Comparison of ENCODE assay signal across 15 cellular contexts in genomic region chr5:156201793-156202388, GRCh38.
DNase-seq lines count a peak whose midpoint lies in the region; ATAC-seq and TF ChIP-seq lines count a peak whose summit lies in the region.
"Had no signal": no experiment of that assay in that cellular context is flagged by ENCODE, and none has a peak within 500 bp of the region (broad histone marks: within the 10 kb centered on the region; RNA-seq: fewer than 3 reads in every experiment).

No MANE protein-coding gene starts in this region.

- H3K4me3 Mint-ChIP-seq in neural progenitor cell = no peak overlapping the region
- H3K4me3 Mint-ChIP-seq: activated CD4-positive, alpha-beta T cell treated with anti-CD3 and anti-CD28 coated beads, Interleukin-2, amount 10 ng/mL, durations not matched to agents 24 days and 14 days; CD4-positive, alpha-beta T cell; stimulated activated memory B cell treated with anti-CD40 and anti-IgM and Interleukin-4, amounts not matched to agents 10 μg/mL and 1 μg/mL and 100 μg/mL, for 72 hours had no signal

- peaks cover 6% of the 10 kb centered on the region for H3K4me1 ChIP-seq in neural progenitor cell

- ATAC-seq in HG02798 (IDR thresholded peaks at IDR 0.05; ENCODE audit: poor library complexity, unreplicated experiment) (no peak), HG03045 (IDR thresholded peaks at IDR 0.05; ENCODE audit: unreplicated experiment) (no peak), GM18519 (IDR thresholded peaks at IDR 0.05; ENCODE audit: low FRiP score, unreplicated experiment) (no peak)
- ATAC-seq: stimulated activated memory B cell treated with anti-CD40 and anti-IgM and Interleukin-4, amounts not matched to agents 10 μg/mL and 1 μg/mL and 100 μg/mL, for 72 hours had no signal

- H3K4me2 ChIP-seq in neural progenitor cell = no peak overlapping the region

- H2AFZ ChIP-seq in neural progenitor cell (replicated peaks) = no peak overlapping the region

- H3K36me3 ChIP-seq in neural progenitor cell = no peaks in the 10 kb centered on the region

- no peaks in the 10 kb centered on the region for H3K27me3 Mint-ChIP-seq in neural progenitor cell (ENCODE audit: insufficient read depth, low read depth)
- H3K27me3 Mint-ChIP-seq: activated CD4-positive, alpha-beta T cell treated with anti-CD3 and anti-CD28 coated beads, Interleukin-2, amount 10 ng/mL, durations not matched to agents 24 days and 14 days; CD4-positive, alpha-beta T cell; stimulated activated memory B cell treated with anti-CD40 and anti-IgM and Interleukin-4, amounts not matched to agents 10 μg/mL and 1 μg/mL and 100 μg/mL, for 72 hours had no signal

- DNase-seq in AG09319 (ENCODE audit: extremely low read depth, low read depth) = peak; percentile 23
- peak; percentile 8 for DNase-seq in M059J (ENCODE audit: low read depth)
- peak; percentile 10 for DNase-seq in choroid plexus epithelial cell (ENCODE audit: low read depth)
- DNase-seq in neural progenitor cell (ENCODE audit: low spot score) = peak; percentile 20
- DNase-seq in GF-D8 (lab: John Stamatoyannopoulos, UW) = no peak
- DNase-seq: activated CD4-positive, alpha-beta T cell treated with anti-CD3 and anti-CD28 coated beads, Interleukin-2, amount 10 ng/mL, durations not matched to agents 24 days and 14 days; CD4-positive, alpha-beta T cell; cerebellar nuclear complex; NCI-H526 treated with DMSO at 0.1 percent for 48 hours had no signal

- H3K27me3 ChIP-seq in neural progenitor cell = no peaks in the 10 kb centered on the region

- H3K36me3 Mint-ChIP-seq in neural progenitor cell = no peaks in the 10 kb centered on the region
- H3K36me3 Mint-ChIP-seq: stimulated activated memory B cell treated with anti-CD40 and anti-IgM and Interleukin-4, amounts not matched to agents 10 μg/mL and 1 μg/mL and 100 μg/mL, for 72 hours had no signal

- no peaks in the 10 kb centered on the region for H3K9me3 Mint-ChIP-seq in neural progenitor cell
- H3K9me3 Mint-ChIP-seq: activated CD4-positive, alpha-beta T cell treated with anti-CD3 and anti-CD28 coated beads, Interleukin-2, amount 10 ng/mL, durations not matched to agents 24 days and 14 days; activated T-helper 2 cell treated with anti-CD3 and anti-CD28 coated beads, Interferon-gamma antibody, Interleukin-2, Interleukin-4, amounts not matched to agents 10 μg/mL and 5 μg/mL and 100 μg/mL, durations not matched to agents 14 hours and 24 hours and 36 hours; CD4-positive, alpha-beta T cell; stimulated activated memory B cell treated with anti-CD40 and anti-IgM and Interleukin-4, amounts not matched to agents 10 μg/mL and 1 μg/mL and 100 μg/mL, for 72 hours had no signal

- no peaks in the 10 kb centered on the region for H3K79me2 ChIP-seq in neural progenitor cell (ENCODE audit: low read depth)

- no peaks in the 10 kb centered on the region for H3F3A ChIP-seq in neural progenitor cell (ENCODE audit: low read depth)

- no peaks in the 10 kb centered on the region for H3K9me3 ChIP-seq in neural progenitor cell (ENCODE audit: low read depth)

- H3K4me1 Mint-ChIP-seq in neural progenitor cell = peaks cover 12% of the 10 kb centered on the region
- H3K4me1 Mint-ChIP-seq: activated CD4-positive, alpha-beta T cell treated with anti-CD3 and anti-CD28 coated beads, Interleukin-2, amount 10 ng/mL, durations not matched to agents 24 days and 14 days; stimulated activated memory B cell treated with anti-CD40 and anti-IgM and Interleukin-4, amounts not matched to agents 10 μg/mL and 1 μg/mL and 100 μg/mL, for 72 hours had no signal

- TF ChIP-seq CTCF in AG09319 (IDR thresholded peaks at IDR 0.05; ENCODE audit: low read depth, low read length) = no peak
- TF ChIP-seq CTCF in choroid plexus epithelial cell (conservative IDR thresholded peaks at IDR 0.05; ENCODE audit: low read depth, low read length) = no peak
- no peak for TF ChIP-seq CTCF in neural progenitor cell (IDR thresholded peaks at IDR 0.05)

- H3K4me3 ChIP-seq in choroid plexus epithelial cell (ENCODE audit: low read depth, low read length) (no peak overlapping the region), neural progenitor cell (no peak overlapping the region)

- no peaks in the 10 kb centered on the region for H4K20me1 ChIP-seq in neural progenitor cell (ENCODE audit: low read depth)

- H3K27ac Mint-ChIP-seq in neural progenitor cell = no peak overlapping the region
- H3K27ac Mint-ChIP-seq: activated CD4-positive, alpha-beta T cell treated with anti-CD3 and anti-CD28 coated beads, Interleukin-2, amount 10 ng/mL, durations not matched to agents 24 days and 14 days; activated T-helper 2 cell treated with anti-CD3 and anti-CD28 coated beads, Interferon-gamma antibody, Interleukin-2, Interleukin-4, amounts not matched to agents 10 μg/mL and 5 μg/mL and 100 μg/mL, durations not matched to agents 14 hours and 24 hours and 36 hours; CD4-positive, alpha-beta T cell; stimulated activated memory B cell treated with anti-CD40 and anti-IgM and Interleukin-4, amounts not matched to agents 10 μg/mL and 1 μg/mL and 100 μg/mL, for 72 hours had no signal

- no peak overlapping the region for H3K27ac ChIP-seq in neural progenitor cell
- H3K27ac ChIP-seq: HL-60 had no signal

- no peak overlapping the region for H3K9ac ChIP-seq in neural progenitor cell
